Comparison of ENCODE assay signal across 8 cellular contexts in the genomic region with DNA sequence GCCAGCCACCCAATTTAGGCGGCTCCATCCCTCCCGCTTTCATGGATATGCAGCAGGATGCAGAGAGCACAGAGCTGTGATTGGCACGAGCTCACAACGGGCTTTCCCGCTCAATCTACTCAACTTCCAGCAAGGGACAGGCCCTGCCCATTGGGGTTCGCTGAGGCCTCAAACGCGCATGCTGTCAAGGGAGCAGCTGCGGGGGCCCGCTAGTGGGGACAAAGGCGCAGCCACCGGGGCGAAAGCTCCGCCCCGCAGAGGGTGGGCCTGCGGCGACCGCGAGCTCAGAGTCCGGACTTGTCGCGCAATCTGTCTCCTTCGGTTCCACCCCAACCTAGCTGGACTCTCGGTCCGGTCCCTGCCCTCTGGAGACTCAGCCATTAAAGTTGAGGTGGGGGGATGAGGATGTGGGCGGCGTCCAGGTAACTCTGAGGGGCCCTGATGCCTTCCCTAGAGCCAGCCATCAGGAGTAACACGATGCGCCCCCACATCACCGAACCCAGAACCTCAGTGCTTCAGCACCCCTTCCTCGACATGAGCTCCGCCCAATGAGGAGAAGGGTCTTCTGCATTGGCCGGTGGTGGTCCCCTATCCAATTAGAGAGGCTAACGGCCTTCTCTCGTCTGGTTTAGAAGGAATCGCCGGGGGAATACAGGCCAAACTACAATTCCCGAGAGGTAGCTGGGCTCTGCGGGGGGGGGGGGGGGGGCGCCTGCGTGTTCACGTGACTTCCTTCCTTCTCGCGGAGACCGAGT. TPM values are rescaled to one million over a fixed set of nuclear protein-coding genes. Genes with fewer than 3 reads are reported as not detected.
DNase-seq lines count a peak whose midpoint lies in the region; ATAC-seq, FAIRE-seq and TF ChIP-seq lines count a peak whose summit lies in the region.

No MANE protein-coding gene starts in this region.

- H3K27me3 ChIP-seq in HUES6 (ENCODE audit: control insufficient read depth, insufficient read depth, low read length) (no peaks in the 10 kb centered on the region), Panc1 (ENCODE audit: control insufficient read depth, insufficient read depth, low read length) (no peaks in the 10 kb centered on the region)

- in situ Hi-C loops in Panc1 (cut with HindIII; ENCODE audit: low pct_unique_long_range_greater_than_20kb, low sequenced_read_pairs): no loop called here

- no peaks in the 10 kb centered on the region for H3K36me3 Mint-ChIP-seq in naive thymus-derived CD8-positive, alpha-beta T cell

- H3K9me3 Mint-ChIP-seq in naive thymus-derived CD8-positive, alpha-beta T cell: no peaks in the 10 kb centered on the region

- peak; percentile 40 for DNase-seq in D721Med (ENCODE audit: insufficient read length, low spot score)
- DNase-seq in Panc1 (ENCODE audit: low read depth, low spot score): no peak
- DNase-seq in activated T-helper 1 cell treated with anti-CD3 and anti-CD28 coated beads, Interleukin-2, amount 50 U/mL, for 16 hours (ENCODE audit: low read depth in 1 of 2, low spot score in 1 of 2): peak; percentile 58 to 74
- DNase-seq in fibroblast of mammary gland (ENCODE audit: low read depth): peak; percentile 60
- DNase-seq in naive thymus-derived CD8-positive, alpha-beta T cell: peak; percentile 74 to 94 (median 81)
- peak; percentile 70 to 96 (median 83) for DNase-seq in stimulated activated naive CD4-positive, alpha-beta T cell (lab: John Stamatoyannopoulos, UW)

- no peaks in the 10 kb centered on the region for H3K27me3 Mint-ChIP-seq in naive thymus-derived CD8-positive, alpha-beta T cell

- FAIRE-seq in D721Med (lab: Jason Lieb, UNC): no peak

- POLR2A ChIA-PET in Panc1 (lab: Charles Lee): interaction anchor here (0.6 kb wide), 1 partner anchor 383 kb away, joined by 3 read pairs; no protein-coding TSS in a partner anchor
- POLR2A ChIA-PET in naive thymus-derived CD8-positive, alpha-beta T cell (lab: Charles Lee): interaction anchor here (0.5 to 11.3 kb wide), 39 partner anchors 9 to 537 kb away, joined by 3 to 406 read pairs (median 4); a partner anchor contains a TSS

- H3K9me3 ChIP-seq in HUES6 (ENCODE audit: control insufficient read depth, insufficient read depth, low read depth, low read length) (no peaks in the 10 kb centered on the region), Panc1 (ENCODE audit: control insufficient read depth, insufficient read depth, low read depth, low read length) (no peaks in the 10 kb centered on the region)

- intact Hi-C loops in Panc1 (cut with micrococcal nuclease; ENCODE audit: unreplicated experiment): loop anchor here (5.0 kb wide), 1 partner anchor 143 kb away; no protein-coding TSS in a partner anchor

- H3K27ac ChIP-seq in HUES6 (ENCODE audit: low read depth, low read length) (peak overlapping the region; percentile 44; the same call in 1 of the 2 replicates), Panc1 (ENCODE audit: low read length) (peak overlapping the region; percentile 34; the same call in 1 of the 2 replicates)

- BruUV-seq in Panc1 (replicated peaks; lab: Mats Ljungman, UMichigan): no TSS peak

- 0 out of 2 replicates have a peak, but pooled peaks cover 3% of the 10 kb centered on the region for H3K36me3 ChIP-seq in HUES6 (ENCODE audit: control insufficient read depth, insufficient read depth, low read length)
- no peaks in the 10 kb centered on the region; the same call in 1 of the 2 replicates for H3K36me3 ChIP-seq in Panc1 (ENCODE audit: control insufficient read depth, insufficient read depth, low read length)

- H3K9ac ChIP-seq in HUES6 (ENCODE audit: low read length): peak overlapping the region; percentile 84

- H3K4me3 ChIP-seq in HUES6 (ENCODE audit: low read depth, low read length) (peak overlapping the region; percentile 93), Panc1 (ENCODE audit: low read depth in 2 of 2, low read length in 2 of 2) (peak overlapping the region; percentile 18 to 20; a peak in 2 of 4 replicates), fibroblast of mammary gland (ENCODE audit: control insufficient read depth, low read depth, low read length) (peak overlapping the region; percentile 59)

- peak overlapping the region; percentile 81 to 97 (median 95) for H3K27ac Mint-ChIP-seq in naive thymus-derived CD8-positive, alpha-beta T cell

- H3K4me1 Mint-ChIP-seq in naive thymus-derived CD8-positive, alpha-beta T cell: peaks cover 43 to 71% (median 67%) of the 10 kb centered on the region in 4 donors

- TF ChIP-seq CTCF in D721Med (IDR thresholded peaks at IDR 0.05; ENCODE audit: insufficient read depth, missing control alignments): peak; percentile 4
- no peak for TF ChIP-seq CTCF in Panc1 (IDR thresholded peaks at IDR 0.05)
- no peak for TF ChIP-seq CTCF in fibroblast of mammary gland (conservative IDR thresholded peaks at IDR 0.05; ENCODE audit: control insufficient read depth, insufficient read depth, low read depth, low read length)

- peak; percentile 60 for ATAC-seq in GM21381 (IDR thresholded peaks at IDR 0.05; ENCODE audit: unreplicated experiment)
- ATAC-seq in Panc1: no peak
- ATAC-seq in naive thymus-derived CD8-positive, alpha-beta T cell: peak; percentile 57 to 63

- H3K4me1 ChIP-seq in HUES6 (ENCODE audit: control insufficient read depth, insufficient read depth, low read length) (peaks cover 19% of the 10 kb centered on the region; the same call in 1 of the 2 replicates), Panc1 (ENCODE audit: control insufficient read depth, insufficient read depth, low read length) (peaks cover 4% of the 10 kb centered on the region)

- CTCF ChIA-PET in Panc1 (lab: Charles Lee): interaction anchor here (0.5 to 0.6 kb wide), 2 partner anchors 658 to 1075 kb away, joined by 6 to 9 read pairs; no protein-coding TSS in a partner anchor

- H3K4me3 Mint-ChIP-seq in naive thymus-derived CD8-positive, alpha-beta T cell: peak overlapping the region; percentile 85 to 98 (median 90)

RNA-seq across cellular contexts. Expression of a gene that starts 0.5 kb away (rescaled TPM):
- 24.8 TPM for total RNA-seq in Panc1 (2021; ENCODE audit: unreplicated experiment)
- polyA plus RNA-seq in Panc1 (2012; ENCODE audit: insufficient read length): 8.0 TPM
- total RNA-seq in naive thymus-derived CD8-positive, alpha-beta T cell: 100 to 1,000 TPM; 156 to 162 TPM
- 100 to 1,000 TPM in 1 of 3 donors, 10 to 100 TPM in 2; 85.2 to 102 (median 86.6) TPM for polyA plus RNA-seq in naive thymus-derived CD8-positive, alpha-beta T cell

Comparison
In these comparisons a context has a peak if more than half of its experiments do, and no peak if none do; other contexts are left out.
1. H3K4me3 ChIP-seq: peak in every context shown above with its lines; median percentile 93 in HUES6; 59 in fibroblast of mammary gland; 19 in Panc1.